24 cellular contexts compared by ENCODE assay signal in the genomic region with DNA sequence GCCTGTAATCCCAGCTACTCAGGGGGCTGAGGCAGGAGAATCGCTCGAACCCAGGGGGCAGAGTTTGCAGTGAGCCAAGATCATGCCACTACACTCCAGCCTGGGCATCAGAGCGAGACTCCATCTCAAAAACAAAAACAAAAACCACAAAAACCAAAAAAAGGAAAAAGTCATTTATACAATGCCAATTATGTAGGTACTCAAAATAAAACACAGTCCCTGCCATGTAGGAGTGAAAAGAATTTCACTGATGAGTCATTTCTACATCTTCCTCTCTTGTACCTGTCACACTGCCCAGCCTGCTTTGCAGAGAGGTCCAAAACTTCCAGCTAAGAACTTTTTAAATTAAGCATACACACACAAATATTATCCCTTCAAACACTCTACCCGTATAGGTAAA.
DNase-seq lines count a peak whose midpoint lies in the region; ATAC-seq, FAIRE-seq and TF ChIP-seq lines count a peak whose summit lies in the region.
"Had no signal": no experiment of that assay in that cellular context is flagged by ENCODE, and none has a peak within 500 bp of the region (broad histone marks: within the 10 kb centered on the region; RNA-seq: fewer than 3 reads in every experiment).

No MANE protein-coding gene starts in this region.

- H3K36me3 ChIP-seq in OCI-LY3 (replicated peaks; ENCODE audit: low read depth, low read length): no peaks in the 10 kb centered on the region
- H3K36me3 ChIP-seq: neural progenitor cell had no signal

- H3K9me3 ChIP-seq in OCI-LY3 (ENCODE audit: insufficient read depth, low read length): no peaks in the 10 kb centered on the region
- H3K9me3 ChIP-seq: esophagus muscularis mucosa, upper lobe of left lung had no signal

- no peaks in the 10 kb centered on the region for H3K27me3 ChIP-seq in OCI-LY3 (ENCODE audit: low read depth, low read length)
- H3K27me3 ChIP-seq: esophagus muscularis mucosa, neural progenitor cell, upper lobe of left lung had no signal

- 0 out of 2 replicates have a peak overlapping the region, but pooled peaks have one; percentile 20 for H3K4me2 ChIP-seq in OCI-LY3 (ENCODE audit: low read length)
- H3K4me2 ChIP-seq: neural progenitor cell, smooth muscle cell had no signal

- no peaks in the 10 kb centered on the region for H4K20me1 ChIP-seq in OCI-LY3 (ENCODE audit: insufficient read depth, low read length)

- peak; percentile 84 for ATAC-seq in GM18868 (IDR thresholded peaks at IDR 0.05; ENCODE audit: unreplicated experiment)
- peak; percentile 54 for ATAC-seq in HG02610 (IDR thresholded peaks at IDR 0.05; ENCODE audit: unreplicated experiment)
- no peak for ATAC-seq in GM21526 (IDR thresholded peaks at IDR 0.05; ENCODE audit: low FRiP score, unreplicated experiment)
- ATAC-seq: left colon had no signal

- H3K79me2 ChIP-seq in OCI-LY3 (ENCODE audit: low read length): no peaks in the 10 kb centered on the region

- DNase-seq in kidney tubule cell (ENCODE audit: low spot score) (peak; percentile 28), NCI-H146 (lab: John Stamatoyannopoulos, UW) (no peak), GM19239 (ENCODE audit: insufficient read length, low spot score) (no peak), HTR-8/SVneo (ENCODE audit: insufficient read length, low spot score) (no peak)
- DNase-seq: activated CD4-positive, alpha-beta T cell treated with anti-CD3 and anti-CD28 coated beads, Interleukin-2, amount 10 ng/mL, durations not matched to agents 7 days and 5 days; activated CD8-positive, alpha-beta memory T cell treated with anti-CD3 and anti-CD28 coated beads, Interleukin-2, amount 50 U/mL, for 48 hours; central memory CD4-positive, alpha-beta T cell; dorsolateral prefrontal cortex; left colon; NCI-H1092; NCI-H510A treated with DMSO at 0.1 percent for 48 hours; SIG-M5; stimulated activated CD4-positive, alpha-beta T cell treated with anti-CD3 and anti-CD28 coated beads, Interleukin-4, amount 100 ng/mL, for 24 hours; T-helper 1 cell; upper lobe of left lung had no signal

- no peak overlapping the region for H3K4me3 ChIP-seq in OCI-LY3 (ENCODE audit: low read length)
- H3K4me3 ChIP-seq: dorsolateral prefrontal cortex, esophagus muscularis mucosa, neural progenitor cell, smooth muscle cell, upper lobe of left lung had no signal

- no peak overlapping the region for H3K27ac ChIP-seq in OCI-LY3 (ENCODE audit: low read length)
- H3K27ac ChIP-seq: dorsolateral prefrontal cortex, esophagus muscularis mucosa, neural progenitor cell, upper lobe of left lung had no signal

- peaks cover 22% of the 10 kb centered on the region for H3K4me1 ChIP-seq in OCI-LY3 (ENCODE audit: low read length)
- H3K4me1 ChIP-seq: upper lobe of left lung had no signal

- FAIRE-seq in GM19239 (lab: Jason Lieb, UNC) (no peak), HTR-8/SVneo (lab: Jason Lieb, UNC) (no peak)
- FAIRE-seq: GM18507, H1 had no signal

- no peak overlapping the region for H2AFZ ChIP-seq in OCI-LY3 (ENCODE audit: low read depth, low read length)
- H2AFZ ChIP-seq: neural progenitor cell had no signal

- no peak for TF ChIP-seq CTCF in OCI-LY3 (IDR thresholded peaks at IDR 0.05; ENCODE audit: low read depth, low read length)

- H3K9ac ChIP-seq in OCI-LY3 (ENCODE audit: low read length): no peak overlapping the region
- H3K9ac ChIP-seq: neural progenitor cell had no signal
